Comparison of ENCODE assay signal across 12 cellular contexts in the genomic region with DNA sequence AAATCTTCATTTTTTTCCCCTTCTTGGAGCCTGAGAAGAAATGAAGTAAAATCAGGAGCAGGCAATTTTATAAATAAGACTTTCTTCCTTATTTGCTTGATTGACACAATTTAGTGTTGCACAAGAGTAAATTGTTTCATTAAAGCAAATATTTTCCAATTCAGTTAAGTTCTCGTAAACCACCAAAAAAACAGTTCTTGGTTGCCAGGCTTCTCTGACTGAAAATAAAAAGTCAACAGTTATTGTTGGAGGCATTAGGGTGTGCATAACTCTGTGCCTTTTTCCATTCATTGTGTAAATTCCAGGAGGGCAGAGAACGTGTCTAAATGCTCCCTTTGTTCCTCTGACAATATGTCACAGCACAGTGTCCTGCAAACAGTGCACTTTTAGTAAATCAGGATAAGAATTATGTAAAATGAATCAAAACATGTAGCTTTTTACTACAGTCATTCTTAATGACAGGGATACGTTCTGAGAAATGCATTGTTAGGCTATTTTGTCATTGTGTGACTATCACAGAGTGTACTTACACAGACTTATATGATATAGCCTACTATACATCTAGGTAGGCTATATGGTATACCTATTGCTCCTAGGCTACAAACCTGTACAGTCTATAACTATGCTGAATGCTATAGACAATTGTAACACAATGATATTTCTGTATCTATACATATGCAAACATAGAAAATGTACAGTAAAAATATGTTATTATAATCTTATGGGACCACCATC. TPM values are rescaled to one million over a fixed set of nuclear protein-coding genes. Genes with fewer than 3 reads are reported as not detected.
DNase-seq lines count a peak whose midpoint lies in the region; ATAC-seq, FAIRE-seq and TF ChIP-seq lines count a peak whose summit lies in the region.
"Had no signal": no experiment of that assay in that cellular context is flagged by ENCODE, and none has a peak within 500 bp of the region (broad histone marks: within the 10 kb centered on the region; RNA-seq: fewer than 3 reads in every experiment).

A gene (minus strand): TSS at position 47 of the 735 bp plus-strand sequence. CDS start 37 bp downstream, at position 10.

- no peak for FAIRE-seq in K562 (lab: Jason Lieb, UNC)

- no peaks in the 10 kb centered on the region for H4K20me1 ChIP-seq in K562 (replicated peaks; ENCODE audit: control insufficient read depth, insufficient read depth, low read length)

- DNase-seq in HT-29 (ENCODE audit: low spot score), result peak; percentile 53
- DNase-seq in K562 (ENCODE audit: extremely low read depth in 1 of 4, low spot score in 3 of 4), result no peak
- no peak for DNase-seq in right lobe of liver
- no peak for DNase-seq in spleen
- no peak for DNase-seq in amygdala (lab: John Stamatoyannopoulos, UW)
- no peak for DNase-seq in DMS79 (lab: John Stamatoyannopoulos, UW)
- DNase-seq: amniotic stem cell; effector memory CD4-positive, alpha-beta T cell; NCI-H69 had no signal

- in situ Hi-C loops in K562 (cut with MboI), result no loop called here

- BruUV-seq in K562 (replicated peaks; lab: Mats Ljungman, UMichigan), result no TSS peak

- H3K27ac ChIP-seq in K562 (ENCODE audit: extremely low read depth, low read depth, low read length) (no peak within 1 kb of the TSS), right lobe of liver (peak within 1 kb of the TSS; percentile 89 to 94 (median 89)), spleen (peak within 1 kb of the TSS in 7 of 8 donors; percentile 9 to 56 (median 37))
- H3K27ac ChIP-seq: SJSA1 had no signal

- no peaks in the 10 kb centered on the region for H3K9me1 ChIP-seq in K562 (ENCODE audit: control insufficient read depth, insufficient read depth, low read length)

- H3K79me2 ChIP-seq in K562 (ENCODE audit: control insufficient read depth, insufficient read depth, low read length), result no peaks in the 10 kb centered on the region

- H3K4me2 ChIP-seq in K562 (ENCODE audit: insufficient read depth, low read length), result no peak within 1 kb of the TSS

- 15% methylated on average over 3 of the region's 3 CpGs for WGBS in K562 (ENCODE audit: insufficient coverage, low coverage, missing lambda C conversion rate)
- WGBS in right lobe of liver (ENCODE audit: insufficient coverage, low coverage, low lambda C conversion rate, missing lambda C conversion rate), result 13% methylated on average over 3 of the region's 3 CpGs
- 61 to 78% (median 65%) methylated on average over 3 of the region's 3 CpGs for WGBS in spleen, 5 donors

- CTCF ChIA-PET in K562 (lab: Yijun Ruan, JAX; ENCODE audit: low intra/inter-chr PET ratio), result no interaction called here

- TF ChIP-seq RAD21 in K562 (CRISPR knock-in tag; conservative IDR thresholded peaks at IDR 0.05 in 1 of 2, IDR thresholded peaks at IDR 0.05 in 1 of 2), result no peak

- no peaks in the 10 kb centered on the region for H3K9me3 ChIP-seq in K562 (replicated peaks; ENCODE audit: control insufficient read depth, insufficient read depth, low read depth, low read length)
- no peaks in the 10 kb centered on the region for H3K9me3 ChIP-seq in right lobe of liver
- no peaks in the 10 kb centered on the region for H3K9me3 ChIP-seq in spleen
- H3K9me3 ChIP-seq: SJSA1 had no signal

- H3K36me3 ChIP-seq in K562 (ENCODE audit: control insufficient read depth, insufficient read depth, low read length) (no peaks in the 10 kb centered on the region), right lobe of liver (no peaks in the 10 kb centered on the region), spleen (no peaks in the 10 kb centered on the region)
- H3K36me3 ChIP-seq: SJSA1 had no signal

- POLR2A ChIA-PET in K562 (lab: Yijun Ruan, JAX), result interaction anchor here (1.7 kb wide), 1 partner anchor 15 kb away, joined by 4 read pairs; no protein-coding TSS in a partner anchor

- intact Hi-C loops in K562 (cut with micrococcal nuclease) (no loop called here), right lobe of liver (cut with DNase I) (no loop called here), spleen (cut with DNase I; ENCODE audit: low total_unique reads) (no loop called here)

- TF ChIP-seq EP300 in K562 (IDR thresholded peaks at IDR 0.05; ENCODE audit: low read length), result no peak

- H3K4me1 ChIP-seq in K562 (replicated peaks in 1 of 2; ENCODE audit: control insufficient read depth in 2 of 2, insufficient read depth in 2 of 2, low read length in 2 of 2), result peaks cover 0 to 2% of the 10 kb centered on the region in 2 experiments; a peak in 1 of 5 replicates
- peaks cover 0 to 33% (median 3%) of the 10 kb centered on the region in 4 donors for H3K4me1 ChIP-seq in right lobe of liver
- H3K4me1 ChIP-seq in spleen, result peaks cover 0 to 32% (median 20%) of the 10 kb centered on the region in 6 donors

- no peak for TF ChIP-seq POLR2A in K562 (conservative IDR thresholded peaks at IDR 0.05)
- TF ChIP-seq POLR2A in right lobe of liver (IDR thresholded peaks at IDR 0.05), result peak; percentile 75
- no peak for TF ChIP-seq POLR2A in spleen (IDR thresholded peaks at IDR 0.05)

- TF ChIP-seq CTCF in K562 (IDR thresholded peaks at IDR 0.05 in 2 of 3, conservative IDR thresholded peaks at IDR 0.05 in 1 of 3; ENCODE audit: insufficient read depth in 2 of 3, low read depth in 1 of 3, low read length in 3 of 3) (no peak), right lobe of liver (IDR thresholded peaks at IDR 0.05) (no peak), spleen (IDR thresholded peaks at IDR 0.05 in 8 of 11, conservative IDR thresholded peaks at IDR 0.05 in 3 of 11) (no peak)

- H3K27me3 ChIP-seq in K562 (ENCODE audit: control insufficient read depth in 2 of 2, insufficient read depth in 2 of 2, low read length in 2 of 2) (no peaks in the 10 kb centered on the region), right lobe of liver (no peaks in the 10 kb centered on the region), spleen (replicated peaks in 1 of 7) (no peaks in the 10 kb centered on the region)
- H3K27me3 ChIP-seq: SJSA1 had no signal

- ATAC-seq in K562 (no peak), right lobe of liver (peak; percentile 23 to 55 (median 40)), HG03442 (IDR thresholded peaks at IDR 0.05; ENCODE audit: unreplicated experiment) (no peak), esophagus mucosa (no peak)

- H3K9ac ChIP-seq in K562 (ENCODE audit: insufficient read depth in 1 of 2, low read depth in 2 of 2, low read length in 2 of 2), result no peak within 1 kb of the TSS

- no peak within 1 kb of the TSS for H3K4me3 ChIP-seq in K562
- peak within 1 kb of the TSS; percentile 49 to 63 (median 61) for H3K4me3 ChIP-seq in right lobe of liver
- H3K4me3 ChIP-seq in spleen, result peak within 1 kb of the TSS in 6 of 8 donors; percentile 6 to 45 (median 12)
- H3K4me3 ChIP-seq: SJSA1 had no signal

- H2AFZ ChIP-seq in K562 (ENCODE audit: low read depth, low read length), result no peak within 1 kb of the TSS

TF ChIP-seq in K562, 482 proteins besides CTCF, POLR2A, EP300 and RAD21:
- TF ChIP-seq CEBPB (tag; IDR thresholded peaks at IDR 0.05), result 0 out of 2 replicates have a peak, but pooled peaks have one; percentile 11
- TF ChIP-seq FOXP1 (CRISPR knock-in tag; IDR thresholded peaks at IDR 0.05), result no peak
TF ChIP-seq in K562: peak in this region for 1.

RNA-seq across cellular contexts. Expression of the gene that starts here (rescaled TPM):
- 0.57 TPM in 1 of 2 replicates, not detected in the other for total RNA-seq in HT-29 (2014; rRNA removed; shearing (Covaris generic))
- total RNA-seq in K562 (2011; cell fraction: chromatin; rRNA removed; ENCODE audit: low replicate concordance), result not detected in 2 replicates
- not detected in 2 replicates for total RNA-seq in K562 (2011; cell fraction: nucleolus; rRNA removed)
- total RNA-seq in K562 (2011; cell fraction: nucleoplasm; rRNA removed), result not detected in 2 replicates
- total RNA-seq in K562 (2014; rRNA removed) (not detected in 2 replicates), K562 (2014; rRNA removed; fragmentation: Illumina TruSeq; extraction: Trizol) (not detected in 2 replicates), K562 (2015; rRNA removed; fragmentation: Illumina TruSeq; extraction: Trizol) (not detected in 2 replicates), K562 (2021) (0.49 and 0.75 TPM in 2 replicates), right lobe of liver (1,000 to 10,000 TPM; 1,086 to 3,257 (median 1,852) TPM), spleen (100 to 1,000 TPM in 4 of 7 donors, 10 to 100 TPM in 3; 42.0 to 121 (median 101) TPM), esophagus mucosa (4.5 TPM)
- polyA plus RNA-seq in K562 (2011; rRNA removed) (not detected in 2 replicates), K562 (2014; fragmentation: Illumina TruSeq; extraction: Trizol) (not detected in 2 replicates), K562 (2014; fragmentation: Nextera tagmentation; extraction: Ambion mirVana) (not detected), K562 (2014; rRNA removed) (0.30 TPM in 1 of 2 replicates, not detected in the other), spleen (10 to 100 TPM; 16.1 to 40.4 (median 25.2) TPM)
- not detected in 2 replicates for polyA plus RNA-seq in K562 (2011; cell fraction: cytosol; rRNA removed)
- not detected in 2 replicates for polyA plus RNA-seq in K562 (2011; cell fraction: nucleus; rRNA removed)
- polyA plus RNA-seq in K562 (2012), result not detected in 2 replicates
- polyA minus RNA-seq in K562 (2011; rRNA and poly(A)+ RNA removed), result 0.11 TPM in 1 of 2 replicates, not detected in the other
- polyA minus RNA-seq in K562 (2011; cell fraction: cytosol; rRNA and poly(A)+ RNA removed), result 4.3 TPM in 1 of 2 replicates, not detected in the other
- polyA minus RNA-seq in K562 (2011; cell fraction: nucleus; rRNA and poly(A)+ RNA removed), result not detected in 2 replicates
- total RNA-seq: SJSA1 had no signal

Comparison
In these comparisons a context has a peak if more than half of its experiments do, and no peak if none do; other contexts are left out.
1. RNA of the gene that starts here (total RNA-seq): 1,086 to 3,257 TPM in right lobe of liver; 42.0 to 121 TPM in spleen, 4.5 TPM in esophagus mucosa (single experiment), 0.57 TPM in HT-29 and 0.49 to 0.75 TPM in K562; every median in the first group is over 4 times any median in the second.
2. RNA of the gene that starts here (polyA plus RNA-seq): 16.1 to 40.4 TPM in spleen; 0.30 TPM in K562; every median in the first group is over 10 times any median in the second.
3. Peak in DNase-seq in HT-29; RNA of the gene not detected or under 1 TPM.
4. ATAC-seq: peak in right lobe of liver (4 of 4); none in K562 (single experiment), HG03442 (single experiment) and esophagus mucosa (single experiment).